7 cellular contexts compared by ENCODE assay signal in the genomic region with DNA sequence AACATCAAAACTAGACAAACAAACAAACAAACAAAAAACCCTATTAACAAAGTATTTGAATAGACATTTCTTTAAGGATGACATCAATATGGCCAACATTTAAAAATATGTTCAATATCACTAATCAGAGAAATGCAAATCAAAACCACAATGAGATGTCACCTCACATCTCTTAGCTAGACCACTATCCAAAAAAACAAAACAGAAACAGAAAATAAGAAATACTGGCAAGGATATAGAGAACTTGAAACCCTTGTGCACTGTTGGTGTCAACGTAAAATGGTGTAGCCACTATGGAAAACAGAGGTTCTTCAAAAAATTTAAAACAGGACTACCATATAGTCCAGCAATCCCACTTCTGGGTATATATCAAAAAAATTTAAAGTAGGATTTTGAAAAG.
ATAC-seq lines count a peak whose summit lies in the region.

No MANE protein-coding gene starts in this region.

- ATAC-seq in GM18519 (IDR thresholded peaks at IDR 0.05; ENCODE audit: low FRiP score, unreplicated experiment) = peak; percentile 75
- peak; percentile 60 for ATAC-seq in GM19328 (IDR thresholded peaks at IDR 0.05; ENCODE audit: unreplicated experiment)
- peak; percentile 88 for ATAC-seq in GM21390 (IDR thresholded peaks at IDR 0.05; ENCODE audit: unreplicated experiment)
- ATAC-seq in GM21825 (IDR thresholded peaks at IDR 0.05; ENCODE audit: unreplicated experiment) = peak; percentile 75
- peak; percentile 68 for ATAC-seq in HG02885 (IDR thresholded peaks at IDR 0.05; ENCODE audit: poor library complexity, unreplicated experiment)
- peak; percentile 93 for ATAC-seq in HG03135 (IDR thresholded peaks at IDR 0.05; ENCODE audit: unreplicated experiment)
- peak; percentile 64 for ATAC-seq in HG03460 (IDR thresholded peaks at IDR 0.05; ENCODE audit: unreplicated experiment)

Comparison
In these comparisons a context has a peak if more than half of its experiments do, and no peak if none do; other contexts are left out.
1. Peak in every context shown above with its lines: ATAC-seq.